9 cellular contexts compared by ENCODE assay signal in genomic region chr17:68759343-68760140, GRCh38.
A peak's percentile ranks its signal among the peaks of the same experiment; 100 is the strongest.
DNase-seq lines count a peak whose midpoint lies in the region; ATAC-seq, FAIRE-seq and TF ChIP-seq lines count a peak whose summit lies in the region.
"Had no signal": no experiment of that assay in that cellular context is flagged by ENCODE, and none has a peak within 500 bp of the region (broad histone marks: within the 10 kb centered on the region; RNA-seq: fewer than 3 reads in every experiment).

No MANE protein-coding gene starts in this region.

- peak overlapping the region; percentile 72 for H3K4me2 ChIP-seq in neural progenitor cell

- TF ChIP-seq CTCF in neural progenitor cell (IDR thresholded peaks at IDR 0.05), result peak; percentile 86
- TF ChIP-seq CTCF in tibial artery (IDR thresholded peaks at IDR 0.05), result peak; percentile 90

- H4K20me1 ChIP-seq in neural progenitor cell (ENCODE audit: low read depth), result no peaks in the 10 kb centered on the region

- intact Hi-C loops in tibial artery (cut with DNase I; ENCODE audit: low total_unique reads), result loop anchor here (10.0 kb wide), 2 partner anchors 225 to 295 kb away; no protein-coding TSS in a partner anchor

- H3K36me3 ChIP-seq in NT2/D1 (ENCODE audit: insufficient read depth, insufficient read length, low read length) (no peaks in the 10 kb centered on the region), neural progenitor cell (no peaks in the 10 kb centered on the region), tibial artery (no peaks in the 10 kb centered on the region)

- H3K27ac ChIP-seq in neural progenitor cell (no peak overlapping the region), tibial artery (peak overlapping the region; percentile 67 to 69)

- peaks cover 13% of the 10 kb centered on the region for H3K27me3 Mint-ChIP-seq in activated T-helper 17 cell treated with anti-CD3 and anti-CD28 coated beads, Interleukin-2, amount 50 U/mL, for 72 hours
- peaks cover 7% of the 10 kb centered on the region for H3K27me3 Mint-ChIP-seq in neural progenitor cell (ENCODE audit: insufficient read depth, low read depth)

- H3K4me1 ChIP-seq in NT2/D1 (ENCODE audit: insufficient read depth, insufficient read length) (peaks cover 2% of the 10 kb centered on the region), neural progenitor cell (peaks cover 6% of the 10 kb centered on the region), tibial artery (peaks cover 0 to 8% (median 6%) of the 10 kb centered on the region in 4 donors)

- H3K27ac Mint-ChIP-seq in activated T-helper 17 cell treated with anti-CD3 and anti-CD28 coated beads, Interleukin-2, amount 50 U/mL, for 72 hours, result no peak overlapping the region
- peak overlapping the region; percentile 88 for H3K27ac Mint-ChIP-seq in neural progenitor cell

- peaks cover 5% of the 10 kb centered on the region for H3K4me1 Mint-ChIP-seq in activated T-helper 17 cell treated with anti-CD3 and anti-CD28 coated beads, Interleukin-2, amount 50 U/mL, for 72 hours
- H3K4me1 Mint-ChIP-seq in neural progenitor cell, result peaks cover 16% of the 10 kb centered on the region

- peak overlapping the region; percentile 11 for H3K4me3 ChIP-seq in NT2/D1 (ENCODE audit: insufficient read length, low read depth)
- H3K4me3 ChIP-seq in neural progenitor cell, result peak overlapping the region; percentile 41
- peak overlapping the region; percentile 42 to 50 for H3K4me3 ChIP-seq in tibial artery

- no peaks in the 10 kb centered on the region for H3K36me3 Mint-ChIP-seq in activated T-helper 17 cell treated with anti-CD3 and anti-CD28 coated beads, Interleukin-2, amount 50 U/mL, for 72 hours (ENCODE audit: low read depth)
- no peaks in the 10 kb centered on the region for H3K36me3 Mint-ChIP-seq in neural progenitor cell

- H3F3A ChIP-seq in neural progenitor cell (ENCODE audit: low read depth), result no peaks in the 10 kb centered on the region

- H3K27me3 ChIP-seq in NT2/D1 (ENCODE audit: insufficient read depth, insufficient read length) (no peaks in the 10 kb centered on the region), neural progenitor cell (no peaks in the 10 kb centered on the region), tibial artery (no peaks in the 10 kb centered on the region)

- H3K9me3 ChIP-seq in NT2/D1 (ENCODE audit: insufficient read depth, low read length), result 0 out of 2 replicates have a peak, but pooled peaks cover 10% of the 10 kb centered on the region
- no peaks in the 10 kb centered on the region for H3K9me3 ChIP-seq in neural progenitor cell (ENCODE audit: low read depth)
- no peaks in the 10 kb centered on the region for H3K9me3 ChIP-seq in tibial artery

- peak overlapping the region; percentile 86 for H2AFZ ChIP-seq in neural progenitor cell (replicated peaks)

- peak overlapping the region; percentile 35 for H3K4me3 Mint-ChIP-seq in activated T-helper 17 cell treated with anti-CD3 and anti-CD28 coated beads, Interleukin-2, amount 50 U/mL, for 72 hours
- peak overlapping the region; percentile 13 for H3K4me3 Mint-ChIP-seq in neural progenitor cell

- peak; percentile 95 for ATAC-seq in GM21619 (IDR thresholded peaks at IDR 0.05; ENCODE audit: unreplicated experiment)
- peak; percentile 83 for ATAC-seq in activated T-helper 17 cell treated with anti-CD3 and anti-CD28 coated beads, Interleukin-2, amount 50 U/mL, for 72 hours (replicated peaks)

- peak overlapping the region; percentile 61 for H3K9ac ChIP-seq in NT2/D1 (ENCODE audit: insufficient read length, low read depth)
- no peak overlapping the region for H3K9ac ChIP-seq in neural progenitor cell

- H3K9me3 Mint-ChIP-seq in activated T-helper 17 cell treated with anti-CD3 and anti-CD28 coated beads, Interleukin-2, amount 50 U/mL, for 72 hours, result peaks cover 3% of the 10 kb centered on the region
- H3K9me3 Mint-ChIP-seq in neural progenitor cell, result peaks cover 6% of the 10 kb centered on the region

- no peak for FAIRE-seq in frontal cortex (lab: Jason Lieb, UNC)

- H3K79me2 ChIP-seq in neural progenitor cell (ENCODE audit: low read depth), result no peaks in the 10 kb centered on the region

- DNase-seq in Daoy (ENCODE audit: low read depth), result peak; percentile 92
- DNase-seq in HuH-7.5 (ENCODE audit: low spot score), result peak; percentile 59
- DNase-seq in NT2/D1 (ENCODE audit: low read depth, low spot score), result peak; percentile 79
- peak; percentile 52 to 80 for DNase-seq in frontal cortex (ENCODE audit: low spot score in 2 of 2)
- DNase-seq in neural progenitor cell (ENCODE audit: low spot score), result peak; percentile 90
- DNase-seq in tibial artery, result peak; percentile 92 to 95
- DNase-seq: naive B cell had no signal
